ENCODE assay signal across 1 cellular context in the genomic region with DNA sequence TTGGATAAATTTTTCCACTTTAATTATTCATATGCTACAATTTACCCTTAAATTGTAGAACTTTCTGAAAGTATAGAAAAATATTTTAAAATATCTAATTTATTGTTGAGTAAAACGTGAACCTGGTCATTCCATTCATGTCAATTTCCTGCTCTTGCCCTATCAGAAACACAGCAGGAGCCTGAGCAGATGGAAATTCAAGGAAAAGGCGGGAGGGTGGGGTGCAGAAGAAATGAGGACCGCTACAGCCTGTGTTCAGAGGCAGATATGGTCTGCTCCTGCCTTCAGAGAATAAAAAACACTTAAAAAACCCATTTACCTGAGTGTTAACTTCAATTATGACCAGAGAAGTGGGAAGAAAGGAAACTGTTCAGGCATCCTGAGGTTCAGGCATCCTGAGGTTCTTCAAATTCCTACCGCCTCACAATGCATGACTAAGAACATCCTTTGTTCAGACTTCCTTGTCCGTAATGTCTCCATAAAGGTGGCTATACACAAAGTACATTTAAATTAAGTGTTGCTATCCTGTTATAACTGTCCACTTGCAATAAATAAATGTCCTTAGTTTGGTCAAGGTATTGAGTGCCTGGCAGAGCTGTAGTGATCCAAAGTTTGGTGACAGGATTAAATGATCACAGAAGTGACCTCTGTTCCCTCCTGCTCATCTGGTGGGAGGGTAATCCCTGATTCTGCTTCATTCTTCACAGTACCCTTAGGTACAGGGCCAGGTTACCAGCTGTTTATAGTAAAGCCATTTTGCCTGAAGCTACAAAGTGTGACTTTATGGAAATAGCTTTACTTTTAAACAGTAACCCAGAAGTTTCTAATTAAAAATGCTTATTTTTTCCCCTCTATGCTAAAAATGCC.
TF ChIP-seq lines count a peak whose summit lies in the region.

No MANE protein-coding gene starts in this region.

TF ChIP-seq in HCT116, 20 proteins besides CTCF, POLR2A, EP300 and RAD21 (continued from another document):
- TF ChIP-seq EGR1 (IDR thresholded peaks at IDR 0.05; ENCODE audit: low read depth) (no peak), FOSL1 (IDR thresholded peaks at IDR 0.05; ENCODE audit: low read depth) (no peak)
